ENCODE assay signal across 9 cellular contexts in the genomic region with DNA sequence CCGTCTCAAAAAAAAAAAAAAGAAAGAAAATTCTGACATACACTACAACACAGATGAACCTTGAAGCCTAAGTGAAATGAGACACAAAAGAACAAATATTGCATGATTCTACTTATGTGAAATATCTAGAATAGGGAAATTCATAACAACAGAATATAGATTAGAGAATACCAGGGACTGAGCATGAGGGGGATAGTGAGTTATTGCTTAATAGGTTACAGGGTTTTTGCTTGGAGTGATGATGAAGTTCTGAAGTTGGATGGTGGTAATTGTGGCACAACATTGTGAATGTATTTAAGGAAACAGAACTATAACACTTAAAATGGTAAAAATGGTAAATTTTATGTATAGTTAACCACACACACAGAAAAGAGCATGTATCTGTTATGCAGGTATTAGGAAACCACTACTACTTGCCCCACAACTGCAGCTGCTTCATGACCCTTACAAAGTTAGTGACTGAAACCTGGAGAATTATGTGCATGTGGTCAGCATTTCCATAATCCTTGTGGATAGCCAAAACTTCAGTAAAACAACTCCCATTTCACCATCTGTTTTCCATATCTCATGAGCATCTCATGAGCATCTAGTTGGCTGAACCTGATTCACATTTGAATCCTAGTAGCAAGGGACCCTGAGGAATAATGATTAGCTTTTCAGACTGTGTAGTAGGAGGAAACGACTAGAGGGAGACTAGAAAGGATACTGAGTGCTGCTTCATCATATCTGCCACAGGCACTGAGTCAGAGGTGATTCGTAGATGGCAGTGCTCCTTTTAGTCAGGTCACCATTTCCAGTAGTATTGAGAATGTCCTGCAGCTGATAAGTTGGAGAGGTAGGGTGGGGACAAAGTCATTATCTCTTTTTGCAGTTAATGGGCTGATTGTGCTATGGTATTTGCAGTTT. TPM values are rescaled to one million over a fixed set of nuclear protein-coding genes. Genes with fewer than 3 reads are reported as not detected.
DNase-seq lines count a peak whose midpoint lies in the region; ATAC-seq and TF ChIP-seq lines count a peak whose summit lies in the region.
"Had no signal": no experiment of that assay in that cellular context is flagged by ENCODE, and none has a peak within 500 bp of the region (broad histone marks: within the 10 kb centered on the region; RNA-seq: fewer than 3 reads in every experiment).

No MANE protein-coding gene starts in this region.

- H3K36me3 ChIP-seq in mesendoderm (ENCODE audit: control insufficient read depth, insufficient read depth, low read length) (no peaks in the 10 kb centered on the region), HAP-1 (replicated peaks) (no peaks in the 10 kb centered on the region), neuronal stem cell (replicated peaks in 1 of 2; ENCODE audit: control insufficient read depth in 2 of 2, insufficient read depth in 2 of 2, low read length in 2 of 2) (no peaks in the 10 kb centered on the region)
- H3K36me3 ChIP-seq: thoracic aorta had no signal

- H2AFZ ChIP-seq in neuronal stem cell (ENCODE audit: low read length): no peak overlapping the region

- H3K9me3 ChIP-seq in HAP-1 (no peaks in the 10 kb centered on the region), neuronal stem cell (replicated peaks in 1 of 2; ENCODE audit: control insufficient read depth in 2 of 2, insufficient read depth in 1 of 2, low read depth in 1 of 2, low read length in 2 of 2) (no peaks in the 10 kb centered on the region)
- H3K9me3 ChIP-seq: thoracic aorta had no signal

- H2BK15ac ChIP-seq in mesendoderm (replicated peaks; ENCODE audit: low read depth) (no peak overlapping the region), neuronal stem cell (ENCODE audit: low read length) (no peak overlapping the region)

- WGBS in mesendoderm (ENCODE audit: extremely low coverage, insufficient coverage, low lambda C conversion rate): no CpG with 5 or more reads among the region's 3 CpGs
- whole genome bisulfite sequencing in neuronal stem cell (ENCODE audit: extremely low coverage in 2 of 2, insufficient read length in 2 of 2, insufficient replicate concordance in 1 of 2), 2 donors: no CpG with 5 or more reads among the region's 3 CpGs

- H3K4me2 ChIP-seq in mesendoderm (ENCODE audit: low read length): no peak overlapping the region
- no peak overlapping the region for H3K4me2 ChIP-seq in neuronal stem cell (ENCODE audit: insufficient read depth, low read length, poor library complexity, severe bottlenecking)

- H3K36me3 Mint-ChIP-seq in activated T-helper 17 cell treated with anti-CD3 and anti-CD28 coated beads, Interleukin-2, amount 50 U/mL, for 72 hours (ENCODE audit: low read depth): peaks cover 15% of the 10 kb centered on the region
- peaks cover 18% of the 10 kb centered on the region for H3K36me3 Mint-ChIP-seq in nephron progenitor cell (ENCODE audit: low read depth)

- H3K79me2 ChIP-seq in mesendoderm (ENCODE audit: control insufficient read depth, insufficient read depth, low read length): peaks cover 2% of the 10 kb centered on the region

- no peak overlapping the region for H2BK120ac ChIP-seq in mesendoderm (ENCODE audit: low read depth, low read length)
- H2BK120ac ChIP-seq in neuronal stem cell (ENCODE audit: low read depth, low read length): no peak overlapping the region

- H3K4me1 ChIP-seq in mesendoderm (ENCODE audit: control insufficient read depth, low read depth, low read length) (peaks cover 3% of the 10 kb centered on the region), HAP-1 (peaks cover 7% of the 10 kb centered on the region; the same call in 1 of the 2 replicates), neuronal stem cell (ENCODE audit: control insufficient read depth in 2 of 2, insufficient read depth in 1 of 2, low read depth in 1 of 2, low read length in 2 of 2) (no peaks in the 10 kb centered on the region)

- in situ Hi-C loops in HAP-1 (cut with MboI; ENCODE audit: low sequenced_read_pairs): no loop called here

- H3K27ac ChIP-seq in mesendoderm (ENCODE audit: low read depth, low read length) (no peak overlapping the region), neuronal stem cell (replicated peaks; ENCODE audit: low read length) (no peak overlapping the region)
- H3K27ac ChIP-seq: thoracic aorta had no signal

- no peaks in the 10 kb centered on the region for H3K9me3 Mint-ChIP-seq in activated T-helper 17 cell treated with anti-CD3 and anti-CD28 coated beads, Interleukin-2, amount 50 U/mL, for 72 hours
- peaks cover 7% of the 10 kb centered on the region for H3K9me3 Mint-ChIP-seq in nephron progenitor cell

- H4K91ac ChIP-seq in neuronal stem cell (ENCODE audit: low read depth, low read length, poor library complexity): no peak overlapping the region

- H3K27me3 ChIP-seq in mesendoderm (ENCODE audit: insufficient read depth, low read length, poor library complexity) (no peaks in the 10 kb centered on the region), HAP-1 (ENCODE audit: low read depth) (no peaks in the 10 kb centered on the region), neuronal stem cell (ENCODE audit: control insufficient read depth in 3 of 3, insufficient read depth in 3 of 3, low read depth in 1 of 3, low read length in 3 of 3) (no peaks in the 10 kb centered on the region)

- peak overlapping the region; percentile 57 for H3K4me3 Mint-ChIP-seq in activated T-helper 17 cell treated with anti-CD3 and anti-CD28 coated beads, Interleukin-2, amount 50 U/mL, for 72 hours
- no peak overlapping the region for H3K4me3 Mint-ChIP-seq in nephron progenitor cell

- no peak overlapping the region for H3K56ac ChIP-seq in mesendoderm (ENCODE audit: low read length)

- H4K8ac ChIP-seq in mesendoderm (ENCODE audit: low read depth, low read length) (no peak overlapping the region), neuronal stem cell (ENCODE audit: low read depth, low read length) (no peak overlapping the region)

- H3K18ac ChIP-seq in mesendoderm (ENCODE audit: low read length) (no peak overlapping the region), neuronal stem cell (ENCODE audit: low read length) (no peak overlapping the region)

- ATAC-seq in HG03378 (IDR thresholded peaks at IDR 0.05; ENCODE audit: unreplicated experiment): peak; percentile 75
- peak; percentile 95 for ATAC-seq in activated T-helper 17 cell treated with anti-CD3 and anti-CD28 coated beads, Interleukin-2, amount 50 U/mL, for 72 hours (replicated peaks)

- no peak for TF ChIP-seq CTCF in nephron progenitor cell (IDR thresholded peaks at IDR 0.05)

- no peak overlapping the region for H2BK5ac ChIP-seq in mesendoderm (ENCODE audit: low read length)
- no peak overlapping the region for H2BK5ac ChIP-seq in neuronal stem cell (ENCODE audit: low read length)

- peaks cover 35% of the 10 kb centered on the region for H3K4me1 Mint-ChIP-seq in activated T-helper 17 cell treated with anti-CD3 and anti-CD28 coated beads, Interleukin-2, amount 50 U/mL, for 72 hours
- no peaks in the 10 kb centered on the region for H3K4me1 Mint-ChIP-seq in nephron progenitor cell

- H2BK12ac ChIP-seq in neuronal stem cell (ENCODE audit: low read length): no peak overlapping the region

- H3K9ac ChIP-seq in mesendoderm (ENCODE audit: low read length) (no peak overlapping the region), neuronal stem cell (ENCODE audit: low read depth, low read length, poor library complexity) (no peak overlapping the region)

- H3K79me1 ChIP-seq in mesendoderm (ENCODE audit: low read length) (peaks cover 2% of the 10 kb centered on the region), neuronal stem cell (ENCODE audit: low read depth, low read length) (no peaks in the 10 kb centered on the region)

- DNase-seq in DMS 273 treated with DMSO at 0.1 percent for 48 hours (lab: John Stamatoyannopoulos, UW): peak; percentile 6
- DNase-seq in mesendoderm: peak; percentile 17
- no peak for DNase-seq in COR-L47 (lab: John Stamatoyannopoulos, UW)
- no peak for DNase-seq in nephron progenitor cell
- no peak for DNase-seq in HAP-1 (ENCODE audit: low spot score in 2 of 2)
- no peak for DNase-seq in neuronal stem cell (ENCODE audit: low spot score)

- H3K14ac ChIP-seq in neuronal stem cell (ENCODE audit: low read length): no peak overlapping the region

- H3K23ac ChIP-seq in mesendoderm (ENCODE audit: low read length) (no peak overlapping the region), neuronal stem cell (ENCODE audit: low read depth, low read length, poor library complexity) (no peak overlapping the region)

- H4K5ac ChIP-seq in mesendoderm (ENCODE audit: low read length): no peak overlapping the region

- H3K27ac Mint-ChIP-seq in activated T-helper 17 cell treated with anti-CD3 and anti-CD28 coated beads, Interleukin-2, amount 50 U/mL, for 72 hours: peak overlapping the region; percentile 90
- H3K27ac Mint-ChIP-seq in nephron progenitor cell: no peak overlapping the region

- H3K27me3 Mint-ChIP-seq in activated T-helper 17 cell treated with anti-CD3 and anti-CD28 coated beads, Interleukin-2, amount 50 U/mL, for 72 hours: no peaks in the 10 kb centered on the region
- H3K27me3 Mint-ChIP-seq in nephron progenitor cell (ENCODE audit: low read depth, poor library complexity): no peaks in the 10 kb centered on the region

- H3K4ac ChIP-seq in mesendoderm (ENCODE audit: low read depth, low read length) (peak overlapping the region; percentile 79), neuronal stem cell (ENCODE audit: low read length) (no peak overlapping the region)

- H3K4me3 ChIP-seq in mesendoderm (ENCODE audit: low read length) (no peak overlapping the region), HAP-1 (no peak overlapping the region), neuronal stem cell (ENCODE audit: low read length in 2 of 2) (no peak overlapping the region)
- H3K4me3 ChIP-seq: thoracic aorta had no signal

- H2AK5ac ChIP-seq in mesendoderm (ENCODE audit: low read length): no peak overlapping the region
- no peak overlapping the region for H2AK5ac ChIP-seq in neuronal stem cell (ENCODE audit: low read depth, low read length)

RNA-seq across cellular contexts. Expression of gene SAMD8, which starts 26.3 kb away (rescaled TPM):
- total RNA-seq in activated T-helper 17 cell treated with anti-CD3 and anti-CD28 coated beads, Interleukin-2, amount 50 U/mL, for 72 hours: 10 to 100 TPM; 19.8 to 42.0 TPM
- polyA plus RNA-seq in mesendoderm (2013, experiment 1 of 2): 7.3 TPM
- polyA plus RNA-seq in mesendoderm (2013, experiment 2 of 2): 7.9 TPM
- 11.4 TPM for polyA plus RNA-seq in neuronal stem cell (2013, experiment 1 of 2)
- polyA plus RNA-seq in neuronal stem cell (2013, experiment 2 of 2): 12.2 TPM

Comparison
In these comparisons a context has a peak if more than half of its experiments do, and no peak if none do; other contexts are left out.
1. DNase-seq: peak in DMS 273 treated with DMSO at 0.1 percent for 48 hours (single experiment) and mesendoderm (single experiment); none in COR-L47 (single experiment), nephron progenitor cell (single experiment), HAP-1 (0 of 2) and neuronal stem cell (single experiment).